13 cellular contexts compared by ENCODE assay signal in the genomic region with DNA sequence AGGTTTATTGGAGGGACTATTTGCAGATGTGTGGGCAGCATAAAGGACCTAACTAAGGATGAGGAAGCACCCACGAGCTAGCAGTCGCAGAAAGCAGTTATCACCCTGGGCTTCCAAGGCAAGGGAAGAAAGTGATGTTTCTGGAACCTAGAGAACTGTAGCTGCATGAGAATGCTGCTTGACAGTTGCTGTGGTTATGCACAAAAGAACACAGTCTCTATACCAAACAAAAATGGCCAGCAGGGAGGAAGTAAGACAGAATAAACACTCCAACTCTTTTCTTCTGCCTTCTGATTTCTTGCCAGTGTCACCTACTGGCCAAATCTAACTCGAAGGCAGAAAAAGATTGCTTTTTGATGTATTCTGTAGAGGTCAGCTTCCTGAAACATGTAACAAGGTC.
DNase-seq lines count a peak whose midpoint lies in the region; ATAC-seq, FAIRE-seq and TF ChIP-seq lines count a peak whose summit lies in the region.
"Had no signal": no experiment of that assay in that cellular context is flagged by ENCODE, and none has a peak within 500 bp of the region (broad histone marks: within the 10 kb centered on the region; RNA-seq: fewer than 3 reads in every experiment).

No MANE protein-coding gene starts in this region.

- H3K36me3 ChIP-seq in IMR-90 (ENCODE audit: control insufficient read depth, insufficient read depth, low read length), result no peaks in the 10 kb centered on the region
- H3K36me3 ChIP-seq in body of pancreas (replicated peaks in 1 of 2; ENCODE audit: insufficient read depth in 1 of 2, low read depth in 2 of 2), result no peaks in the 10 kb centered on the region
- no peaks in the 10 kb centered on the region for H3K36me3 ChIP-seq in BE2C

- WGBS in A549 (ENCODE audit: missing lambda C conversion rate), result 59% methylated on average over 3 of the region's 3 CpGs
- no CpG with 5 or more reads among the region's 3 CpGs for WGBS in IMR-90 (ENCODE audit: extremely low coverage in 2 of 2, insufficient read length in 1 of 2), 2 experiments
- WGBS in body of pancreas, 2 donors, result 49 to 62% methylated on average over 3 of the region's 3 CpGs

- FAIRE-seq in A549 (lab: Jason Lieb, UNC), result no peak

- H3K4me3 ChIP-seq in A549 (no peak overlapping the region), IMR-90 (ENCODE audit: insufficient read depth, low read depth, low read length) (no peak overlapping the region), body of pancreas (no peak overlapping the region), BE2C (ENCODE audit: low read depth, low read length) (no peak overlapping the region)
- H3K4me3 ChIP-seq: esophagus muscularis mucosa had no signal

- H4K91ac ChIP-seq in IMR-90 (ENCODE audit: insufficient read depth, low read depth, low read length), result 0 out of 2 replicates have a peak overlapping the region, but pooled peaks have one; percentile 18

- H3K27ac ChIP-seq in A549 (no peak overlapping the region), IMR-90 (ENCODE audit: insufficient read depth, low read length) (no peak overlapping the region), body of pancreas (no peak overlapping the region)
- H3K27ac ChIP-seq: esophagus muscularis mucosa had no signal

- H3K4me3 Mint-ChIP-seq in endothelial cell (ENCODE audit: unreplicated experiment), result peak overlapping the region; percentile 68
- H3K4me3 Mint-ChIP-seq in activated T-helper 1 cell treated with anti-CD3 and anti-CD28 coated beads, Interleukin-12 subunit alpha, Interleukin-12 subunit beta, Interleukin-2, Interleukin-4 antibody, amounts not matched to agents 30 ng/mL and 10 ng/mL and 1 ng/mL, durations not matched to agents 14 hours and 24 hours and 36 hours, result no peak overlapping the region
- H3K4me3 Mint-ChIP-seq: activated CD4-positive, alpha-beta T cell treated with anti-CD3 and anti-CD28 coated beads, Interleukin-2, amount 10 ng/mL, durations not matched to agents 24 days and 14 days had no signal

- no peak overlapping the region for H3K23ac ChIP-seq in IMR-90 (ENCODE audit: low read depth, low read length)

- H3K18ac ChIP-seq in IMR-90 (ENCODE audit: low read depth, low read length), result peak overlapping the region; percentile 80; the same call in 1 of the 2 replicates

- intact Hi-C loops in IMR-90 (cut with micrococcal nuclease), result no loop called here
- intact Hi-C loops in body of pancreas (cut with DNase I), result no loop called here
- intact Hi-C loops in activated T-helper 1 cell treated with anti-CD3 and anti-CD28 coated beads, Interleukin-12 subunit alpha, Interleukin-12 subunit beta, Interleukin-2, Interleukin-4 antibody, amounts not matched to agents 30 ng/mL and 10 ng/mL and 1 ng/mL, durations not matched to agents 14 hours and 24 hours and 36 hours (cut with micrococcal nuclease), result no loop called here

- no peak for TF ChIP-seq EP300 in A549 (IDR thresholded peaks at IDR 0.05)

- H2AFZ ChIP-seq in IMR-90 (replicated peaks; ENCODE audit: low read length, poor library complexity), result no peak overlapping the region

- H2BK15ac ChIP-seq in IMR-90 (ENCODE audit: low read depth, low read length), result no peak overlapping the region

- no peak overlapping the region for H2AK9ac ChIP-seq in IMR-90 (replicated peaks; ENCODE audit: low read depth, low read length, poor library complexity)

- no peak; a peak in 1 of 5 replicates for TF ChIP-seq RAD21 in A549 (conservative IDR thresholded peaks at IDR 0.05 in 1 of 2, IDR thresholded peaks at IDR 0.05 in 1 of 2)
- TF ChIP-seq RAD21 in IMR-90 (IDR thresholded peaks at IDR 0.05; ENCODE audit: low read length), result no peak

- no peaks in the 10 kb centered on the region for H4K20me1 ChIP-seq in IMR-90 (ENCODE audit: insufficient read depth, low read length)

- H3K4me1 ChIP-seq in A549 (peaks cover 13% of the 10 kb centered on the region; the same call in 2 of the 3 replicates), IMR-90 (ENCODE audit: control insufficient read depth, insufficient read depth, low read length) (peaks cover 10% of the 10 kb centered on the region), body of pancreas (no peaks in the 10 kb centered on the region), BE2C (no peaks in the 10 kb centered on the region)

- no TSS peak for BruUV-seq in IMR-90 (replicated peaks; lab: Mats Ljungman, UMichigan)

- H4K5ac ChIP-seq in IMR-90 (ENCODE audit: low read depth, low read length), result peak overlapping the region; percentile 84

- peak overlapping the region; percentile 96 for H3K27ac Mint-ChIP-seq in endothelial cell (ENCODE audit: unreplicated experiment)
- H3K27ac Mint-ChIP-seq in activated T-helper 1 cell treated with anti-CD3 and anti-CD28 coated beads, Interleukin-12 subunit alpha, Interleukin-12 subunit beta, Interleukin-2, Interleukin-4 antibody, amounts not matched to agents 30 ng/mL and 10 ng/mL and 1 ng/mL, durations not matched to agents 14 hours and 24 hours and 36 hours, result no peak overlapping the region
- H3K27ac Mint-ChIP-seq: activated CD4-positive, alpha-beta T cell treated with anti-CD3 and anti-CD28 coated beads, Interleukin-2, amount 10 ng/mL, durations not matched to agents 24 days and 14 days; progenitor cell of endocrine pancreas had no signal

- H3K14ac ChIP-seq in IMR-90 (replicated peaks; ENCODE audit: low read depth, low read length), result no peak overlapping the region

- H3K9me3 Mint-ChIP-seq in endothelial cell (ENCODE audit: unreplicated experiment), result no peaks in the 10 kb centered on the region
- H3K9me3 Mint-ChIP-seq in activated T-helper 1 cell treated with anti-CD3 and anti-CD28 coated beads, Interleukin-12 subunit alpha, Interleukin-12 subunit beta, Interleukin-2, Interleukin-4 antibody, amounts not matched to agents 30 ng/mL and 10 ng/mL and 1 ng/mL, durations not matched to agents 14 hours and 24 hours and 36 hours, result no peaks in the 10 kb centered on the region
- H3K9me3 Mint-ChIP-seq: activated CD4-positive, alpha-beta T cell treated with anti-CD3 and anti-CD28 coated beads, Interleukin-2, amount 10 ng/mL, durations not matched to agents 24 days and 14 days had no signal

- no peak overlapping the region for H3K4me2 ChIP-seq in A549
- H3K4me2 ChIP-seq in IMR-90 (ENCODE audit: low read depth, low read length), result no peak overlapping the region

- in situ Hi-C loops in IMR-90 (cut with MboI; ENCODE audit: low sequenced_read_pairs) (loop anchor here (5.0 kb wide), 2 partner anchors 252 to 327 kb away; no protein-coding TSS in a partner anchor), SK-MEL-5 (cut with HindIII; ENCODE audit: low pct_unique_long_range_greater_than_20kb, low sequenced_read_pairs) (no loop called here)

- no peak overlapping the region for H3K9ac ChIP-seq in IMR-90 (ENCODE audit: low read depth, low read length)

- H4K8ac ChIP-seq in IMR-90 (ENCODE audit: low read depth in 2 of 2, low read length in 2 of 2), result peak overlapping the region in 1 of 2 experiments; percentile 10; a peak in 2 of 4 replicates

- no peak overlapping the region for H2AK5ac ChIP-seq in IMR-90 (ENCODE audit: low read depth, low read length)

- TF ChIP-seq POLR2A in A549 (IDR thresholded peaks at IDR 0.05; ENCODE audit: low read length), result no peak
- no peak for TF ChIP-seq POLR2A in IMR-90 (IDR thresholded peaks at IDR 0.05; ENCODE audit: low read depth, low read length)
- TF ChIP-seq POLR2A in body of pancreas (IDR thresholded peaks at IDR 0.05), result no peak

- H3K4ac ChIP-seq in IMR-90 (ENCODE audit: low read depth, low read length), result no peak overlapping the region; the same call in 1 of the 2 replicates

- no peak overlapping the region; the same call in 1 of the 2 replicates for H2BK20ac ChIP-seq in IMR-90 (ENCODE audit: low read depth, low read length)

- peaks cover 10% of the 10 kb centered on the region for H3K36me3 Mint-ChIP-seq in endothelial cell (ENCODE audit: low read depth, unreplicated experiment)
- H3K36me3 Mint-ChIP-seq in activated T-helper 1 cell treated with anti-CD3 and anti-CD28 coated beads, Interleukin-12 subunit alpha, Interleukin-12 subunit beta, Interleukin-2, Interleukin-4 antibody, amounts not matched to agents 30 ng/mL and 10 ng/mL and 1 ng/mL, durations not matched to agents 14 hours and 24 hours and 36 hours (ENCODE audit: low read depth), result no peaks in the 10 kb centered on the region

- no peak overlapping the region for H3K56ac ChIP-seq in IMR-90 (ENCODE audit: extremely low read depth, insufficient read depth, low read length)

- peaks cover 10 to 16% of the 10 kb centered on the region in 2 experiments; a peak in 3 of 4 replicates for H3K79me1 ChIP-seq in IMR-90 (ENCODE audit: low read depth in 1 of 2, low read length in 2 of 2)

- peak; percentile 43 to 56; a peak in 2 of 6 replicates for ATAC-seq in A549
- ATAC-seq in IMR-90 (ENCODE audit: low read depth), result no peak; the same call in 1 of the 2 replicates
- ATAC-seq in body of pancreas, result no peak

- peak overlapping the region; percentile 5 for H2BK5ac ChIP-seq in IMR-90 (ENCODE audit: low read depth, low read length, poor library complexity, severe bottlenecking)

- H3K27me3 Mint-ChIP-seq in endothelial cell (ENCODE audit: unreplicated experiment), result no peaks in the 10 kb centered on the region
- H3K27me3 Mint-ChIP-seq in activated T-helper 1 cell treated with anti-CD3 and anti-CD28 coated beads, Interleukin-12 subunit alpha, Interleukin-12 subunit beta, Interleukin-2, Interleukin-4 antibody, amounts not matched to agents 30 ng/mL and 10 ng/mL and 1 ng/mL, durations not matched to agents 14 hours and 24 hours and 36 hours (ENCODE audit: insufficient read depth), result no peaks in the 10 kb centered on the region
- H3K27me3 Mint-ChIP-seq: activated CD4-positive, alpha-beta T cell treated with anti-CD3 and anti-CD28 coated beads, Interleukin-2, amount 10 ng/mL, durations not matched to agents 24 days and 14 days; progenitor cell of endocrine pancreas had no signal

- dilution Hi-C loops in IMR-90 (cut with HindIII; ENCODE audit: low sequenced_read_pairs, unreplicated experiment), result loop anchor here (25.0 kb wide), 1 partner anchor 247 kb away; no protein-coding TSS in a partner anchor

- H3K27me3 ChIP-seq in IMR-90 (ENCODE audit: control insufficient read depth, insufficient read depth, low read length) (no peaks in the 10 kb centered on the region), body of pancreas (no peaks in the 10 kb centered on the region), BE2C (no peaks in the 10 kb centered on the region)
- H3K27me3 ChIP-seq: esophagus muscularis mucosa had no signal

- no peak overlapping the region for H2BK120ac ChIP-seq in IMR-90 (ENCODE audit: low read depth, low read length)

- TF ChIP-seq CTCF in A549 (IDR thresholded peaks at IDR 0.05), result no peak
- no peak for TF ChIP-seq CTCF in IMR-90 (conservative IDR thresholded peaks at IDR 0.05; ENCODE audit: low read depth, low read length)
- TF ChIP-seq CTCF in endothelial cell (IDR thresholded peaks at IDR 0.05; ENCODE audit: unreplicated experiment), result no peak
- TF ChIP-seq CTCF in body of pancreas (IDR thresholded peaks at IDR 0.05), result no peak
- no peak for TF ChIP-seq CTCF in BE2C (IDR thresholded peaks at IDR 0.05; ENCODE audit: low read depth, low read length)

- no peaks in the 10 kb centered on the region for H3K9me3 ChIP-seq in A549
- no peaks in the 10 kb centered on the region for H3K9me3 ChIP-seq in IMR-90 (ENCODE audit: control insufficient read depth, insufficient read depth, low read length)
- no peaks in the 10 kb centered on the region for H3K9me3 ChIP-seq in body of pancreas
- no peaks in the 10 kb centered on the region for H3K9me3 ChIP-seq in BE2C
- H3K9me3 ChIP-seq: esophagus muscularis mucosa had no signal

- POLR2A ChIA-PET in A549 (lab: Yijun Ruan, JAX) (no interaction called here), IMR-90 (lab: Charles Lee; ENCODE audit: unreplicated experiment) (no interaction called here)

- H3K4me1 Mint-ChIP-seq in endothelial cell (ENCODE audit: unreplicated experiment), result peaks cover 48% of the 10 kb centered on the region
- H3K4me1 Mint-ChIP-seq in activated T-helper 1 cell treated with anti-CD3 and anti-CD28 coated beads, Interleukin-12 subunit alpha, Interleukin-12 subunit beta, Interleukin-2, Interleukin-4 antibody, amounts not matched to agents 30 ng/mL and 10 ng/mL and 1 ng/mL, durations not matched to agents 14 hours and 24 hours and 36 hours (ENCODE audit: low read depth), result no peaks in the 10 kb centered on the region
- H3K4me1 Mint-ChIP-seq: activated CD4-positive, alpha-beta T cell treated with anti-CD3 and anti-CD28 coated beads, Interleukin-2, amount 10 ng/mL, durations not matched to agents 24 days and 14 days had no signal

- H3K9me1 ChIP-seq in IMR-90 (ENCODE audit: insufficient read depth, low read length), result no peaks in the 10 kb centered on the region

- CTCF ChIA-PET in A549 (lab: Yijun Ruan, JAX), result interaction anchor here (0.9 to 4.4 kb wide), 7 partner anchors 10 to 323 kb away, joined by 3 to 41 read pairs (median 4); no protein-coding TSS in a partner anchor
- CTCF ChIA-PET in IMR-90 (lab: Yijun Ruan, JAX), result interaction anchor here (0.9 to 1.8 kb wide), 3 partner anchors 10 to 338 kb away, joined by 3 to 8 read pairs (median 3); no protein-coding TSS in a partner anchor

- no peak for DNase-seq in A549 (ENCODE audit: low read depth in 1 of 2, low spot score in 1 of 2)
- no peak for DNase-seq in IMR-90
- peak; percentile 35 for DNase-seq in SK-MEL-5 (ENCODE audit: low read depth, low spot score)
- no peak for DNase-seq in endothelial cell (ENCODE audit: low spot score)
- no peak for DNase-seq in body of pancreas
- DNase-seq in activated T-helper 1 cell treated with anti-CD3 and anti-CD28 coated beads, Interleukin-12 subunit alpha, Interleukin-12 subunit beta, Interleukin-2, Interleukin-4 antibody, amounts not matched to agents 30 ng/mL and 10 ng/mL and 1 ng/mL, durations not matched to agents 14 hours and 24 hours and 36 hours (ENCODE audit: low spot score), result no peak
- DNase-seq in NCI-H2171 treated with DMSO at 0.1 percent for 48 hours (lab: John Stamatoyannopoulos, UW), result no peak
- DNase-seq in BE2C, result no peak
- DNase-seq: activated CD4-positive, alpha-beta T cell treated with anti-CD3 and anti-CD28 coated beads, Interleukin-2, amount 10 ng/mL, durations not matched to agents 24 days and 14 days; activated T-cell treated with anti-CD3 and anti-CD28 coated beads, Interleukin-2, amount 50 U/mL, for 48 hours; DMS153 had no signal

Comparison
In these comparisons a context has a peak if more than half of its experiments do, and no peak if none do; other contexts are left out.
1. ATAC-seq: peak in A549 (2 of 2); none in IMR-90 (single experiment) and body of pancreas (single experiment).